In genomic region chr11:3134651-3135490, GRCh38 we compare ENCODE assay signal across 20 cellular contexts. TPM values are rescaled to one million over a fixed set of nuclear protein-coding genes. Genes with fewer than 3 reads are reported as not detected.
DNase-seq lines count a peak whose midpoint lies in the region; ATAC-seq, FAIRE-seq and TF ChIP-seq lines count a peak whose summit lies in the region.
"Had no signal": no experiment of that assay in that cellular context is flagged by ENCODE, and none has a peak within 500 bp of the region (broad histone marks: within the 10 kb centered on the region; RNA-seq: fewer than 3 reads in every experiment).

No MANE protein-coding gene starts in this region.

- BruUV-seq in HepG2 (replicated peaks; lab: Mats Ljungman, UMichigan) = no TSS peak
- BruUV-seq in OCI-LY7 (replicated peaks; lab: Mats Ljungman, UMichigan) = no TSS peak

- no peak for ATAC-seq in right lobe of liver
- no peak for ATAC-seq in HepG2
- peak; percentile 44 for ATAC-seq in Right ventricle myocardium superior (ENCODE audit: poor library complexity)
- peak; percentile 13 for ATAC-seq in mucosa of descending colon
- no peak for ATAC-seq in upper lobe of right lung
- no peak for ATAC-seq in HG03108 (IDR thresholded peaks at IDR 0.05; ENCODE audit: unreplicated experiment)

- intact Hi-C loops in right lobe of liver (cut with DNase I) (no loop called here), HepG2 (cut with micrococcal nuclease; ENCODE audit: unreplicated experiment) (no loop called here), Right ventricle myocardium superior (cut with DNase I) (no loop called here), mucosa of descending colon (cut with DNase I, micrococcal nuclease) (no loop called here), upper lobe of right lung (cut with DNase I) (no loop called here), OCI-LY7 (cut with micrococcal nuclease; ENCODE audit: unreplicated experiment) (no loop called here)

- no peaks in the 10 kb centered on the region for H3K27me3 ChIP-seq in right lobe of liver
- H3K27me3 ChIP-seq in HepG2 (ENCODE audit: control insufficient read depth in 1 of 2, insufficient read depth in 2 of 2, low read length in 2 of 2) = peaks cover 3 to 43% of the 10 kb centered on the region in 2 experiments; a peak in 4 of 5 replicates
- no peaks in the 10 kb centered on the region for H3K27me3 ChIP-seq in upper lobe of right lung
- H3K27me3 ChIP-seq: colonic mucosa, upper lobe of left lung had no signal

- H3K4me2 ChIP-seq in HepG2 (ENCODE audit: low read depth, low read length) (no peak overlapping the region), OCI-LY7 (ENCODE audit: low read length) (no peak overlapping the region)

- no peaks in the 10 kb centered on the region for H3K4me1 ChIP-seq in right lobe of liver
- no peaks in the 10 kb centered on the region for H3K4me1 ChIP-seq in HepG2 (ENCODE audit: insufficient read depth, low read length)
- H3K4me1 ChIP-seq in mucosa of descending colon (ENCODE audit: low read depth) = peaks cover 4% of the 10 kb centered on the region
- no peaks in the 10 kb centered on the region for H3K4me1 ChIP-seq in upper lobe of right lung
- H3K4me1 ChIP-seq in OCI-LY7 (ENCODE audit: insufficient read depth, low read length, poor library complexity, severe bottlenecking) = no peaks in the 10 kb centered on the region
- H3K4me1 ChIP-seq: colonic mucosa had no signal

- no peak for TF ChIP-seq CTCF in right lobe of liver (IDR thresholded peaks at IDR 0.05)
- TF ChIP-seq CTCF in HepG2 (CRISPR knock-in tag; IDR thresholded peaks at IDR 0.05) = no peak
- no peak for TF ChIP-seq CTCF in mucosa of descending colon (IDR thresholded peaks at IDR 0.05)
- TF ChIP-seq CTCF in upper lobe of right lung (IDR thresholded peaks at IDR 0.05) = no peak
- no peak for TF ChIP-seq CTCF in OCI-LY7 (conservative IDR thresholded peaks at IDR 0.05; ENCODE audit: low read length)

- no peaks in the 10 kb centered on the region; the same call in 1 of the 2 replicates for H4K20me1 ChIP-seq in HepG2 (ENCODE audit: insufficient read depth, low read length)
- no peaks in the 10 kb centered on the region for H4K20me1 ChIP-seq in OCI-LY7 (ENCODE audit: insufficient read depth, low read length)

- H3K9ac ChIP-seq in HepG2 (ENCODE audit: insufficient read depth, low read depth, low read length) = no peak overlapping the region

- 92% methylated on average over 2 of the region's 27 CpGs for WGBS in right lobe of liver (ENCODE audit: insufficient coverage, low coverage, low lambda C conversion rate, missing lambda C conversion rate)
- WGBS in HepG2 (ENCODE audit: low lambda C conversion rate) = 64% methylated on average over 8 of the region's 27 CpGs

- H3K9me3 ChIP-seq in right lobe of liver = no peaks in the 10 kb centered on the region
- H3K9me3 ChIP-seq in HepG2 (ENCODE audit: low read length) = no peaks in the 10 kb centered on the region
- no peaks in the 10 kb centered on the region for H3K9me3 ChIP-seq in mucosa of descending colon
- no peaks in the 10 kb centered on the region for H3K9me3 ChIP-seq in upper lobe of right lung
- no peaks in the 10 kb centered on the region for H3K9me3 ChIP-seq in OCI-LY7 (ENCODE audit: low read length)
- H3K9me3 ChIP-seq: colonic mucosa, upper lobe of left lung had no signal

- POLR2A ChIA-PET in HepG2 (lab: Yijun Ruan, JAX) (no interaction called here), OCI-LY7 (lab: Charles Lee) (no interaction called here)

- in situ Hi-C loops in HepG2 (cut with HindIII; ENCODE audit: extremely low pct_ligation_motif_present, low pct_unique_long_range_greater_than_20kb) = no loop called here

- H3K36me3 ChIP-seq in right lobe of liver = no peaks in the 10 kb centered on the region
- H3K36me3 ChIP-seq in HepG2 (replicated peaks in 1 of 2; ENCODE audit: control insufficient read depth in 1 of 2, insufficient read depth in 2 of 2, low read length in 2 of 2) = no peaks in the 10 kb centered on the region
- H3K36me3 ChIP-seq in mucosa of descending colon (ENCODE audit: low read depth) = no peaks in the 10 kb centered on the region
- H3K36me3 ChIP-seq in upper lobe of right lung = no peaks in the 10 kb centered on the region
- no peaks in the 10 kb centered on the region for H3K36me3 ChIP-seq in OCI-LY7 (ENCODE audit: insufficient read depth, low read length)
- H3K36me3 ChIP-seq: colonic mucosa had no signal

- H3K9me2 ChIP-seq in OCI-LY7 (ENCODE audit: insufficient read depth, low read length) = no peaks in the 10 kb centered on the region

- no peaks in the 10 kb centered on the region for H3K79me2 ChIP-seq in HepG2 (ENCODE audit: insufficient read depth, low read length)
- no peaks in the 10 kb centered on the region for H3K79me2 ChIP-seq in OCI-LY7 (ENCODE audit: insufficient read depth, low read depth, low read length)

- H3K4me3 ChIP-seq in right lobe of liver (no peak overlapping the region), HepG2 (replicated peaks in 1 of 3; ENCODE audit: insufficient read depth in 1 of 3, low read depth in 2 of 3, low read length in 3 of 3) (no peak overlapping the region), mucosa of descending colon (no peak overlapping the region), upper lobe of right lung (no peak overlapping the region), OCI-LY7 (ENCODE audit: low read depth, low read length, poor library complexity, severe bottlenecking) (no peak overlapping the region)
- H3K4me3 ChIP-seq: colonic mucosa, upper lobe of left lung had no signal

- no peak overlapping the region for H3K27ac ChIP-seq in right lobe of liver
- no peak overlapping the region for H3K27ac ChIP-seq in HepG2 (ENCODE audit: extremely low read length, insufficient read depth, low read length)
- H3K27ac ChIP-seq in upper lobe of right lung = no peak overlapping the region
- no peak overlapping the region for H3K27ac ChIP-seq in OCI-LY7 (ENCODE audit: low read depth, low read length, poor library complexity, severe bottlenecking)
- H3K27ac ChIP-seq: colonic mucosa had no signal

- FAIRE-seq in HepG2 (lab: Jason Lieb, UNC) = no peak
- FAIRE-seq: TTC549 had no signal

- H2AFZ ChIP-seq in HepG2 (ENCODE audit: low read length) = no peak overlapping the region
- no peak overlapping the region for H2AFZ ChIP-seq in OCI-LY7 (ENCODE audit: low read length)

- CTCF ChIA-PET in HepG2 (lab: Yijun Ruan, JAX; ENCODE audit: low intra/inter-chr PET ratio, low total read pairs) = no interaction called here
- CTCF ChIA-PET in OCI-LY7 (lab: Charles Lee; ENCODE audit: unreplicated experiment) = no interaction called here

- peak in 2 of 3 donors; percentile 15 to 49 for DNase-seq in right lobe of liver
- no peak for DNase-seq in HepG2 (ENCODE audit: low spot score)
- DNase-seq in Right ventricle myocardium superior = peak; percentile 66
- DNase-seq in mucosa of descending colon = peak in 2 of 3 donors; percentile 30 to 53
- DNase-seq in upper lobe of right lung = peak; percentile 62
- no peak for DNase-seq in OCI-LY7 (ENCODE audit: low spot score)
- DNase-seq in NCI-H2107 treated with DMSO at 0.1 percent for 48 hours (lab: John Stamatoyannopoulos, UW; ENCODE audit: unreplicated experiment) = no peak
- DNase-seq: ACHN; activated CD4-positive, alpha-beta T cell treated with anti-CD3 and anti-CD28 coated beads for 4 hours; activated CD8-positive, alpha-beta memory T cell treated with anti-CD3 and anti-CD28 coated beads, Interleukin-2, amount 50 U/mL, for 4 hours; CD4-positive, alpha-beta memory T cell; colonic mucosa; DMS53; HFFc6; hypothalamus; NCI-H1694; NCI-H345 had no signal

- no peak for TF ChIP-seq RAD21 in HepG2 (CRISPR knock-in tag; IDR thresholded peaks at IDR 0.05)

- TF ChIP-seq POLR2A in right lobe of liver (IDR thresholded peaks at IDR 0.05) = no peak
- no peak for TF ChIP-seq POLR2A in HepG2 (IDR thresholded peaks at IDR 0.05; ENCODE audit: insufficient read depth in 1 of 2, low read depth in 2 of 2, low read length in 2 of 2)

- TF ChIP-seq EP300 in HepG2 (IDR thresholded peaks at IDR 0.05; ENCODE audit: low read depth in 2 of 2, low read length in 2 of 2) (no peak), HepG2 (CRISPR knock-in tag; IDR thresholded peaks at IDR 0.05; ENCODE audit: borderline replicate concordance) (no peak)

TF ChIP-seq in HepG2, 621 proteins besides CTCF, POLR2A, EP300 and RAD21 (continues in another document):
- TF ChIP-seq ZFAT (CRISPR knock-in tag; conservative IDR thresholded peaks at IDR 0.05) (no peak), ZNF230 (CRISPR knock-in tag; IDR thresholded peaks at IDR 0.05) (no peak), ZNF263 (CRISPR knock-in tag; IDR thresholded peaks at IDR 0.05) (no peak)

RNA-seq across cellular contexts. Expression of gene OSBPL5, which starts 30.2 kb away (rescaled TPM):
- total RNA-seq in right lobe of liver (1 to 10 TPM; 2.2 to 6.3 (median 3.4) TPM), HepG2 (2016; rRNA removed; fragmentation: Illumina TruSeq; extraction: Trizol) (not detected in 2 replicates), Right ventricle myocardium superior (15.3 TPM), mucosa of descending colon (10 to 100 TPM; 43.6 to 64.1 (median 52.4) TPM), upper lobe of right lung (52.6 TPM), OCI-LY7 (2022) (2.7 and 6.9 TPM in 2 replicates)
- 0.26 TPM in 1 of 2 replicates, not detected in the other for total RNA-seq in HepG2 (2016; cell fraction: cytosol; rRNA removed; fragmentation: Illumina TruSeq; extraction: Trizol; ENCODE audit: low read depth)
- total RNA-seq in HepG2 (2016; cell fraction: insoluble cytoplasmic fraction; rRNA removed; fragmentation: Illumina TruSeq; extraction: Trizol) = not detected in 2 replicates
- total RNA-seq in HepG2 (2016; cell fraction: membrane; rRNA removed; fragmentation: Illumina TruSeq; extraction: Trizol) = not detected in 2 replicates
- total RNA-seq in HepG2 (2016; cell fraction: nucleus; rRNA removed; fragmentation: Illumina TruSeq; extraction: Trizol) = not detected in 2 replicates
- not detected in 2 replicates for polyA plus RNA-seq in HepG2 (2011; rRNA removed)
- not detected in 2 replicates for polyA plus RNA-seq in HepG2 (2011; cell fraction: cytosol; rRNA removed)
- 0.34 TPM in 1 of 2 replicates, not detected in the other for polyA plus RNA-seq in HepG2 (2011; cell fraction: nucleus; rRNA removed)
- polyA plus RNA-seq in HepG2 (2012) = not detected in 2 replicates
- not detected in 2 replicates for polyA plus RNA-seq in HepG2 (2016; cell fraction: cytosol; fragmentation: Illumina TruSeq; extraction: Trizol; ENCODE audit: low read depth)
- not detected in 2 replicates for polyA plus RNA-seq in HepG2 (2016; cell fraction: insoluble cytoplasmic fraction; fragmentation: Illumina TruSeq; extraction: Trizol; ENCODE audit: low read depth)
- polyA plus RNA-seq in HepG2 (2016; cell fraction: membrane; fragmentation: Illumina TruSeq; extraction: Trizol; ENCODE audit: low read depth) = not detected in 2 replicates
- polyA plus RNA-seq in HepG2 (2016; cell fraction: nucleus; fragmentation: Illumina TruSeq; extraction: Trizol; ENCODE audit: insufficient read depth, low read depth) = not detected in 2 replicates
- 41.3 TPM in 1 of 2 replicates, not detected in the other for polyA minus RNA-seq in HepG2 (2011; rRNA and poly(A)+ RNA removed; ENCODE audit: low replicate concordance)
- 0.40 and 0.97 TPM in 2 replicates for polyA minus RNA-seq in HepG2 (2011; cell fraction: cytosol; rRNA and poly(A)+ RNA removed)
- polyA minus RNA-seq in HepG2 (2011; cell fraction: nucleus; rRNA and poly(A)+ RNA removed) = not detected in 2 replicates
- total RNA-seq in OCI-LY7 (2014; rRNA removed; shearing (Covaris generic)) = 0.63 and 0.64 TPM in 2 replicates

Comparison
In these comparisons a context has a peak if more than half of its experiments do, and no peak if none do; other contexts are left out.
1. DNase-seq: peak in right lobe of liver (2 of 3), Right ventricle myocardium superior (single experiment), mucosa of descending colon (2 of 3) and upper lobe of right lung (single experiment); none in HepG2 (single experiment), OCI-LY7 (single experiment) and NCI-H2107 treated with DMSO at 0.1 percent for 48 hours (single experiment).
2. ATAC-seq: peak in Right ventricle myocardium superior (single experiment) and mucosa of descending colon (single experiment); none in right lobe of liver (0 of 4), HepG2 (single experiment), upper lobe of right lung (single experiment) and HG03108 (single experiment).